Comparison of ENCODE assay signal across 20 cellular contexts in genomic region chr2:9748586-9748985, GRCh38.
A peak's percentile ranks its signal among the peaks of the same experiment; 100 is the strongest.
DNase-seq lines count a peak whose midpoint lies in the region; ATAC-seq, FAIRE-seq and TF ChIP-seq lines count a peak whose summit lies in the region.
"Had no signal": no experiment of that assay in that cellular context is flagged by ENCODE, and none has a peak within 500 bp of the region (broad histone marks: within the 10 kb centered on the region; RNA-seq: fewer than 3 reads in every experiment).

No MANE protein-coding gene starts in this region.

- H3K4me1 Mint-ChIP-seq in stimulated activated naive CD8-positive, alpha-beta T cell treated with anti-CD3 and anti-CD28 coated beads, Interleukin-15, amount 100 ng/mL, for 72 hours: peaks cover 46% of the 10 kb centered on the region

- TF ChIP-seq CTCF in bronchial epithelial cell (IDR thresholded peaks at IDR 0.05; ENCODE audit: insufficient read depth, low read length, severe bottlenecking): no peak

- H3K27ac Mint-ChIP-seq in stimulated activated naive CD8-positive, alpha-beta T cell treated with anti-CD3 and anti-CD28 coated beads, Interleukin-15, amount 100 ng/mL, for 72 hours: no peak overlapping the region

- H3K4me1 ChIP-seq in effector memory CD4-positive, alpha-beta T cell (ENCODE audit: control insufficient read depth, insufficient read depth, low read length, poor library complexity, severe bottlenecking): peaks cover 19% of the 10 kb centered on the region

- no peaks in the 10 kb centered on the region for H3K9me3 Mint-ChIP-seq in stimulated activated naive CD8-positive, alpha-beta T cell treated with anti-CD3 and anti-CD28 coated beads, Interleukin-15, amount 100 ng/mL, for 72 hours
- H3K9me3 Mint-ChIP-seq: immature natural killer cell, neural crest cell had no signal

- no peak for FAIRE-seq in bronchial epithelial cell (lab: Jason Lieb, UNC)
- FAIRE-seq: endometrium, H54 had no signal

- DNase-seq in DMS53 (lab: John Stamatoyannopoulos, UW) (peak; percentile 13), DMS53 treated with DMSO at 0.1 percent for 48 hours (lab: John Stamatoyannopoulos, UW; ENCODE audit: unreplicated experiment) (no peak), bronchial epithelial cell (ENCODE audit: low read depth) (peak; percentile 85), SW 1271 (lab: John Stamatoyannopoulos, UW) (no peak)
- peak; percentile 63 for DNase-seq in stimulated activated CD4-positive, alpha-beta T cell treated with anti-CD3 and anti-CD28 coated beads, Interleukin-15, amount 100 ng/mL, for 24 hours
- DNase-seq in stimulated activated CD4-positive, alpha-beta T cell treated with anti-CD3 and anti-CD28 coated beads, Interleukin-12 subunit alpha, Interleukin-12 subunit beta, amount 100 ng/mL, for 4 hours: no peak
- peak in 1 of 2 donors; percentile 21 for DNase-seq in stimulated activated naive CD8-positive, alpha-beta T cell treated with anti-CD3 and anti-CD28 coated beads, Interleukin-15, amount 100 ng/mL, for 72 hours
- no peak for DNase-seq in effector memory CD4-positive, alpha-beta T cell
- DNase-seq: 8988T, aorta, C1 segment of cervical spinal cord, DND-41, immature natural killer cell, NCI-H2081, NCI-H526, WERI-Rb-1 had no signal

- H3K4me3 Mint-ChIP-seq in stimulated activated naive CD8-positive, alpha-beta T cell treated with anti-CD3 and anti-CD28 coated beads, Interleukin-15, amount 100 ng/mL, for 72 hours: no peak overlapping the region
- H3K4me3 Mint-ChIP-seq: immature natural killer cell, neural crest cell had no signal

- no peaks in the 10 kb centered on the region for H3K9me3 ChIP-seq in effector memory CD4-positive, alpha-beta T cell (ENCODE audit: control insufficient read depth, low read length)
- H3K9me3 ChIP-seq: tibial nerve had no signal

- no peak overlapping the region for H3K27ac ChIP-seq in effector memory CD4-positive, alpha-beta T cell (ENCODE audit: insufficient read depth, low read length, poor library complexity, severe bottlenecking)
- H3K27ac ChIP-seq: tibial nerve, WERI-Rb-1 had no signal

- no peak overlapping the region for H3K4me3 ChIP-seq in bronchial epithelial cell (ENCODE audit: low read depth, low read length)
- no peak overlapping the region for H3K4me3 ChIP-seq in effector memory CD4-positive, alpha-beta T cell (ENCODE audit: insufficient read depth, low read depth, low read length, poor library complexity, severe bottlenecking)
- H3K4me3 ChIP-seq: tibial nerve had no signal

- no peaks in the 10 kb centered on the region for H3K27me3 ChIP-seq in bronchial epithelial cell (ENCODE audit: control insufficient read depth, insufficient read depth, low read length)
- no peaks in the 10 kb centered on the region for H3K27me3 ChIP-seq in effector memory CD4-positive, alpha-beta T cell (replicated peaks; ENCODE audit: control insufficient read depth, insufficient read depth, low read length, poor library complexity, severe bottlenecking)
- H3K27me3 ChIP-seq: tibial nerve had no signal

- no peaks in the 10 kb centered on the region for H3K36me3 ChIP-seq in bronchial epithelial cell (ENCODE audit: control insufficient read depth, insufficient read depth, low read length)
- no peaks in the 10 kb centered on the region for H3K36me3 ChIP-seq in effector memory CD4-positive, alpha-beta T cell (ENCODE audit: control insufficient read depth, insufficient read depth, low read length)
- H3K36me3 ChIP-seq: tibial nerve, WERI-Rb-1 had no signal

- peak; percentile 47 for ATAC-seq in stimulated activated naive CD8-positive, alpha-beta T cell treated with anti-CD3 and anti-CD28 coated beads, Interleukin-15, amount 100 ng/mL, for 72 hours

- peaks cover 22% of the 10 kb centered on the region for H3K27me3 Mint-ChIP-seq in stimulated activated naive CD8-positive, alpha-beta T cell treated with anti-CD3 and anti-CD28 coated beads, Interleukin-15, amount 100 ng/mL, for 72 hours

Comparison
In these comparisons a context has a peak if more than half of its experiments do, and no peak if none do; other contexts are left out.
1. DNase-seq: peak in DMS53 (single experiment), stimulated activated CD4-positive, alpha-beta T cell treated with anti-CD3 and anti-CD28 coated beads, Interleukin-15, amount 100 ng/mL, for 24 hours (single experiment) and bronchial epithelial cell (single experiment); none in DMS53 treated with DMSO at 0.1 percent for 48 hours (single experiment), stimulated activated CD4-positive, alpha-beta T cell treated with anti-CD3 and anti-CD28 coated beads, Interleukin-12 subunit alpha, Interleukin-12 subunit beta, amount 100 ng/mL, for 4 hours (single experiment), SW 1271 (0 of 2) and effector memory CD4-positive, alpha-beta T cell (0 of 3).